ENCODE assay signal across 8 cellular contexts in the genomic region with DNA sequence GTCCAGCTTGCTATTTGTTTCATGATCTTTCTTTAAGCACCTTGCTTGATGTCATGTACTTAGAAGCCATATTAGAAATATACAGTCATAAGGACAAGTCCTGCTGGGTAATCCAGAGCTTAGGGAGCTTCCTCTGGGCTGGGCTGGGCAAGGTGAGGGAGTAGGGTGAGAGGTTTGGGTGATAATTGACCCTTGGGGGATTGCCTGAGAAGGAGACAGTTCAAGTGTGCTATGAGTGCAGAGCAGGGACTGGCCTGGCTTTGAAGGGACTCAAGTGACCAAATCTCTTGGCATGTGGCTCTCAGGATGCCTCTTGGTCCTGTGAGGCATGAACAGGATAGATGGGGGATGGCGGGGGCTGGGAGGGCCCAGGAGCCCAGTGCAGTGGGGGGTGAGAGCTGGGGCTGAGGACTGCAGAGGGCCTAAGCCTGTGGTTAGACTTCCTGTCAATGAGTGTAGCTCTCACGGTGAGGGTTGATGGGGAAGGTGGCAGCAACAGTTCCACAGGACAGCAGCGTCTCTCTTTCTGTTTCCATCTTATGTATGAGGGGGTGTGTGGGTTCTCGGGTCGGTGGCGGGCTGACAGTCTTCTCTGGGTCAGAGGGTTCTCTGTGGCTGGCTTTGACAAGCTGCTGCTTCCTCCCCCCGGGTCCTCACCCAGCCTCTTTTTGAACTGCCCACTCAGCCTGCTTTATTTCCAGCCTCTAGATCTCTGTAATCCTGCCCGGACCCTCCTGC.
DNase-seq lines count a peak whose midpoint lies in the region; ATAC-seq and TF ChIP-seq lines count a peak whose summit lies in the region.

No MANE protein-coding gene starts in this region.

- no peaks in the 10 kb centered on the region for H3K9me3 ChIP-seq in WERI-Rb-1 (ENCODE audit: severe bottlenecking)

- peak overlapping the region; percentile 18 for H3K4me3 ChIP-seq in WERI-Rb-1 (ENCODE audit: low read depth, low read length)

- ATAC-seq in GM19324 (IDR thresholded peaks at IDR 0.05; ENCODE audit: low FRiP score, unreplicated experiment) (peak; percentile 96), HG03175 (IDR thresholded peaks at IDR 0.05; ENCODE audit: unreplicated experiment) (peak; percentile 93)

- no peaks in the 10 kb centered on the region for H3K27me3 ChIP-seq in WERI-Rb-1 (ENCODE audit: insufficient read depth, low read depth, severe bottlenecking)

- H3K36me3 ChIP-seq in WERI-Rb-1: no peaks in the 10 kb centered on the region

- TF ChIP-seq CTCF in WERI-Rb-1 (IDR thresholded peaks at IDR 0.05; ENCODE audit: low read depth, low read length): no peak

- DNase-seq in WERI-Rb-1: peak; percentile 81
- peak; percentile 32 for DNase-seq in effector CD4-positive, alpha-beta T cell
- DNase-seq in stimulated activated CD8-positive, alpha-beta memory T cell treated with anti-CD3 and anti-CD28 coated beads, Interleukin-12 subunit alpha, Interleukin-12 subunit beta, amount 100 ng/mL, for 4 hours (ENCODE audit: low read depth): peak; percentile 57
- DNase-seq in SHP77 treated with DMSO at 0.1 percent for 48 hours (lab: John Stamatoyannopoulos, UW): no peak
- DNase-seq in C1 segment of cervical spinal cord (lab: John Stamatoyannopoulos, UW): no peak
- no peak for DNase-seq in 8988T

- peak overlapping the region; percentile 74 for H3K27ac ChIP-seq in WERI-Rb-1

Comparison
In these comparisons a context has a peak if more than half of its experiments do, and no peak if none do; other contexts are left out.
1. DNase-seq: peak in WERI-Rb-1 (single experiment), effector CD4-positive, alpha-beta T cell (single experiment) and stimulated activated CD8-positive, alpha-beta memory T cell treated with anti-CD3 and anti-CD28 coated beads, Interleukin-12 subunit alpha, Interleukin-12 subunit beta, amount 100 ng/mL, for 4 hours (single experiment); none in SHP77 treated with DMSO at 0.1 percent for 48 hours (single experiment), C1 segment of cervical spinal cord (0 of 14) and 8988T (single experiment).